In genomic region chr6:144351741-144352140, GRCh38 we compare ENCODE assay signal across 11 cellular contexts.
A peak's percentile ranks its signal among the peaks of the same experiment; 100 is the strongest.
DNase-seq lines count a peak whose midpoint lies in the region; ATAC-seq and TF ChIP-seq lines count a peak whose summit lies in the region.
"Had no signal": no experiment of that assay in that cellular context is flagged by ENCODE, and none has a peak within 500 bp of the region (broad histone marks: within the 10 kb centered on the region; RNA-seq: fewer than 3 reads in every experiment).

No MANE protein-coding gene starts in this region.

- H3K4me3 ChIP-seq in left lung (no peak overlapping the region), thyroid gland (replicated peaks in 1 of 3) (no peak overlapping the region)

- H3K4me1 Mint-ChIP-seq in activated CD8-positive, alpha-beta memory T cell treated with anti-CD3 and anti-CD28 coated beads, Interleukin-2, amount 10 ng/mL, durations not matched to agents 7 days and 5 days = peaks cover 75% of the 10 kb centered on the region
- peaks cover 82% of the 10 kb centered on the region for H3K4me1 Mint-ChIP-seq in activated naive CD8-positive, alpha-beta T cell treated with anti-CD3 and anti-CD28 coated beads for 36 hours

- 54 to 68% methylated on average over 5 of the region's 5 CpGs for WGBS in thyroid gland, 2 donors

- peak overlapping the region; percentile 97 for H3K27ac Mint-ChIP-seq in activated CD8-positive, alpha-beta memory T cell treated with anti-CD3 and anti-CD28 coated beads, Interleukin-2, amount 10 ng/mL, durations not matched to agents 7 days and 5 days
- peak overlapping the region; percentile 94 for H3K27ac Mint-ChIP-seq in activated naive CD8-positive, alpha-beta T cell treated with anti-CD3 and anti-CD28 coated beads for 36 hours

- TF ChIP-seq CTCF in left lung (IDR thresholded peaks at IDR 0.05) (no peak), thyroid gland (IDR thresholded peaks at IDR 0.05) (no peak)

- H3K27me3 ChIP-seq in left lung (no peaks in the 10 kb centered on the region), thyroid gland (no peaks in the 10 kb centered on the region)

- peak overlapping the region; percentile 72 for H3K4me3 Mint-ChIP-seq in activated CD8-positive, alpha-beta memory T cell treated with anti-CD3 and anti-CD28 coated beads, Interleukin-2, amount 10 ng/mL, durations not matched to agents 7 days and 5 days
- peak overlapping the region; percentile 71 for H3K4me3 Mint-ChIP-seq in activated naive CD8-positive, alpha-beta T cell treated with anti-CD3 and anti-CD28 coated beads for 36 hours

- peaks cover 23% of the 10 kb centered on the region for H3K36me3 Mint-ChIP-seq in activated CD8-positive, alpha-beta memory T cell treated with anti-CD3 and anti-CD28 coated beads, Interleukin-2, amount 10 ng/mL, durations not matched to agents 7 days and 5 days
- peaks cover 22% of the 10 kb centered on the region for H3K36me3 Mint-ChIP-seq in activated naive CD8-positive, alpha-beta T cell treated with anti-CD3 and anti-CD28 coated beads for 36 hours

- H3K4me1 ChIP-seq in left lung (peaks cover 45 to 86% of the 10 kb centered on the region in 2 donors), thyroid gland (peaks cover 50 to 75% of the 10 kb centered on the region in 2 donors)

- peak; percentile 2 for ATAC-seq in activated CD8-positive, alpha-beta memory T cell treated with anti-CD3 and anti-CD28 coated beads, Interleukin-2, amount 10 ng/mL, durations not matched to agents 7 days and 5 days
- ATAC-seq in left lung = peak; percentile 42

- intact Hi-C loops in left lung (cut with DNase I) (no loop called here), thyroid gland (cut with DNase I) (no loop called here)

- H3K27ac ChIP-seq in left lung = peak overlapping the region; percentile 11 to 80
- H3K27ac ChIP-seq in thyroid gland = peak overlapping the region; percentile 14 to 54 (median 32)

- no peak for DNase-seq in activated CD8-positive, alpha-beta memory T cell treated with anti-CD3 and anti-CD28 coated beads, Interleukin-2, amount 10 ng/mL, durations not matched to agents 7 days and 5 days
- DNase-seq in activated CD8-positive, alpha-beta memory T cell treated with anti-CD3 and anti-CD28 coated beads, Interleukin-2, amount 50 U/mL, for 48 hours = no peak
- no peak for DNase-seq in activated naive CD8-positive, alpha-beta T cell treated with anti-CD3 and anti-CD28 coated beads for 36 hours
- no peak for DNase-seq in left lung
- DNase-seq in thyroid gland = no peak
- no peak for DNase-seq in GM19240 (ENCODE audit: insufficient read length, low spot score)
- DNase-seq in dedifferentiated amniotic fluid mesenchymal stem cell (ENCODE audit: extremely low spot score) = no peak
- DNase-seq in hippocampal formation (lab: John Stamatoyannopoulos, UW) = no peak
- DNase-seq: H7; mammary epithelial cell; stimulated activated CD4-positive, alpha-beta T cell treated with anti-CD3 and anti-CD28 coated beads, Interleukin-4, amount 100 ng/mL, for 1 hour had no signal

- no peaks in the 10 kb centered on the region for H3K9me3 Mint-ChIP-seq in activated CD8-positive, alpha-beta memory T cell treated with anti-CD3 and anti-CD28 coated beads, Interleukin-2, amount 10 ng/mL, durations not matched to agents 7 days and 5 days (ENCODE audit: low read depth)
- peaks cover 4% of the 10 kb centered on the region for H3K9me3 Mint-ChIP-seq in activated naive CD8-positive, alpha-beta T cell treated with anti-CD3 and anti-CD28 coated beads for 36 hours

- CTCF ChIA-PET in activated CD8-positive, alpha-beta memory T cell treated with anti-CD3 and anti-CD28 coated beads, Interleukin-2, amount 10 ng/mL, durations not matched to agents 7 days and 5 days (lab: Charles Lee) = interaction anchor here (1.0 kb wide), 2 partner anchors 8 to 66 kb away, joined by 3 to 4 read pairs; partner anchors contain the start of gene UTRN

- H3K9me3 ChIP-seq in left lung (no peaks in the 10 kb centered on the region), thyroid gland (no peaks in the 10 kb centered on the region)

- H3K36me3 ChIP-seq in left lung (no peaks in the 10 kb centered on the region), thyroid gland (no peaks in the 10 kb centered on the region)

- H3K27me3 Mint-ChIP-seq in activated CD8-positive, alpha-beta memory T cell treated with anti-CD3 and anti-CD28 coated beads, Interleukin-2, amount 10 ng/mL, durations not matched to agents 7 days and 5 days = no peaks in the 10 kb centered on the region
- H3K27me3 Mint-ChIP-seq in activated naive CD8-positive, alpha-beta T cell treated with anti-CD3 and anti-CD28 coated beads for 36 hours = no peaks in the 10 kb centered on the region

- no peak for TF ChIP-seq POLR2A in thyroid gland (IDR thresholded peaks at IDR 0.05)
